24 cellular contexts compared by ENCODE assay signal in the genomic region with DNA sequence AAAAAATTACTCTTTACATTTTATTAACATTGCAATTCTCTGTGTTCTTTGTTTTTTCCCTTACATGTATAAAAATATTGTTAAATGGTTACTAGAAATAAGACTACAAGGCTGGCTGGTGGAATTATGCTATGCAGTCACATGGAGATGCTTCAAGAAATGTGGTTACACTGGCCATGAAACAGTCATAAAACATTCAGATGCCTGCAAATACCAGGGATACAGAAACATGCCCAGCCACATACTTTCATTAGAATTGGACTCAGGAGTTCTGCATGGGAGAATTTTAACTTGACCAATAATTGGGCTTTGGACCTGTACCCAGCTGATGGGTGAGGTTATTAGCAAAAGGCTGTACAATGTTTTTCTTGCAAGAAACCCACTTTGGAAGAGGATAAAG.
"Had no signal": no experiment of that assay in that cellular context is flagged by ENCODE, and none has a peak within 500 bp of the region (broad histone marks: within the 10 kb centered on the region; RNA-seq: fewer than 3 reads in every experiment).

No MANE protein-coding gene starts in this region.

- H3K27ac ChIP-seq: body of pancreas, cardiac muscle cell had no signal

- H3K36me3 ChIP-seq: cardiac muscle cell, MG63 had no signal

- H3K9me3 ChIP-seq: body of pancreas, MG63 had no signal

- ATAC-seq: activated T-cell treated with anti-CD3 and anti-CD28 coated beads, Interleukin-2, amount 50 U/mL, for 4 hours; body of pancreas; T-helper 17 cell had no signal

- H3K27me3 ChIP-seq: body of pancreas, cardiac muscle cell, MG63 had no signal

- H3K4me1 ChIP-seq: body of pancreas had no signal

- H3K4me3 ChIP-seq: body of pancreas, cardiac muscle cell, MG63 had no signal

- DNase-seq: activated B cell treated with CpG ODN at 0.5 μM for 24 hours; activated CD4-positive, alpha-beta T cell treated with anti-CD3 and anti-CD28 coated beads for 1 hour; activated CD4-positive, alpha-beta T cell treated with anti-CD3 and anti-CD28 coated beads, Interleukin-2, amount 10 ng/mL, durations not matched to agents 24 days and 14 days; activated CD4-positive, alpha-beta T cell treated with anti-CD3 and anti-CD28 coated beads, Interleukin-2, amount 50 U/mL, for 48 hours; activated CD8-positive, alpha-beta memory T cell treated with anti-CD3 and anti-CD28 coated beads for 24 hours; activated effector memory CD4-positive, alpha-beta T cell treated with anti-CD3 and anti-CD28 coated beads, Interleukin-2, amount 50 U/mL, for 16 hours; activated naive CD4-positive, alpha-beta T cell treated with anti-CD3 and anti-CD28 coated beads for 36 hours; activated T-cell treated with anti-CD3 and anti-CD28 coated beads, Interleukin-2, amount 50 U/mL, for 4 hours; body of pancreas; KG1; MG63; MV-4-11; NCI-H1092 treated with DMSO at 0.1 percent for 48 hours; NCI-H1417 treated with DMSO at 0.1 percent for 48 hours; NCI-H1694; NCI-H2029; NCI-H345; NCI-H510A; NCI-H526 treated with DMSO at 0.1 percent for 48 hours; NCI-H82; SIG-M5; T-helper 17 cell; T-helper 9 cell had no signal
